ENCODE assay signal across 9 cellular contexts in genomic region chr22:31977141-31977781, GRCh38. TPM values are rescaled to one million over a fixed set of nuclear protein-coding genes. Genes with fewer than 3 reads are reported as not detected.
DNase-seq lines count a peak whose midpoint lies in the region; ATAC-seq and TF ChIP-seq lines count a peak whose summit lies in the region.
"Had no signal": no experiment of that assay in that cellular context is flagged by ENCODE, and none has a peak within 500 bp of the region (broad histone marks: within the 10 kb centered on the region; RNA-seq: fewer than 3 reads in every experiment).

No MANE protein-coding gene starts in this region.

- H3K9me3 ChIP-seq in Caco-2, result no peaks in the 10 kb centered on the region
- H3K9me3 ChIP-seq in endodermal cell (ENCODE audit: control insufficient read depth, low read length), result no peaks in the 10 kb centered on the region

- 24 to 30% methylated on average over 2 to 9 of the region's 9 CpGs for WGBS in endodermal cell (ENCODE audit: insufficient coverage in 1 of 2, insufficient read length in 1 of 2), 2 experiments

- H3K27me3 ChIP-seq in Caco-2 (replicated peaks; ENCODE audit: control insufficient read depth, insufficient read depth, low read length), result no peaks in the 10 kb centered on the region
- H3K27me3 ChIP-seq in HL-60 (ENCODE audit: insufficient read depth, poor library complexity, severe bottlenecking), result no peaks in the 10 kb centered on the region
- H3K27me3 ChIP-seq in endodermal cell (ENCODE audit: control insufficient read depth, insufficient read depth, low read length, poor library complexity, severe bottlenecking), result no peaks in the 10 kb centered on the region

- intact Hi-C loops in Caco-2 (cut with micrococcal nuclease; ENCODE audit: unreplicated experiment), result loop anchor here (1.0 kb wide), 3 partner anchors 104 to 289 kb away; no protein-coding TSS in a partner anchor

- no peaks in the 10 kb centered on the region for H3K4me1 ChIP-seq in Caco-2
- no peaks in the 10 kb centered on the region for H3K4me1 ChIP-seq in endodermal cell (ENCODE audit: control insufficient read depth, insufficient read depth, low read length)

- H3K27me3 Mint-ChIP-seq in Caco-2 (ENCODE audit: insufficient read depth, unreplicated experiment), result no peaks in the 10 kb centered on the region
- no peaks in the 10 kb centered on the region for H3K27me3 Mint-ChIP-seq in endodermal cell (ENCODE audit: insufficient read depth)

- no peak for ATAC-seq in HG03175 (IDR thresholded peaks at IDR 0.05; ENCODE audit: unreplicated experiment)

- no TSS peak for BruUV-seq in Caco-2 (replicated peaks; lab: Mats Ljungman, UMichigan)

- no peak overlapping the region for H3K27ac Mint-ChIP-seq in Caco-2 (ENCODE audit: unreplicated experiment)
- H3K27ac Mint-ChIP-seq in endodermal cell, result no peak overlapping the region

- H3K4me1 Mint-ChIP-seq in Caco-2 (ENCODE audit: low read depth, unreplicated experiment) (no peaks in the 10 kb centered on the region), endodermal cell (no peaks in the 10 kb centered on the region)

- POLR2A ChIA-PET in Caco-2 (lab: Charles Lee), result no interaction called here

- DNase-seq in Caco-2 (peak; percentile 84 to 85), HL-60 (ENCODE audit: low read depth in 1 of 2, low spot score in 1 of 2) (peak; percentile 26 to 76), NCI-H82 (lab: John Stamatoyannopoulos, UW) (peak; percentile 82), endodermal cell (peak; percentile 97), myocyte (ENCODE audit: low read depth) (peak; percentile 70)
- peak; percentile 42 to 64 for DNase-seq in activated CD8-positive, alpha-beta memory T cell treated with anti-CD3 and anti-CD28 coated beads for 1 hour (ENCODE audit: extremely low read depth in 1 of 2, low read depth in 1 of 2)
- peak; percentile 58 to 62 for DNase-seq in stimulated activated CD8-positive, alpha-beta memory T cell treated with anti-CD3 and anti-CD28 coated beads, Interleukin-7, amount 100 ng/mL, for 4 hours (ENCODE audit: low read depth in 2 of 2)

- H3K9me3 Mint-ChIP-seq in Caco-2 (ENCODE audit: unreplicated experiment) (peaks cover 9% of the 10 kb centered on the region), endodermal cell (no peaks in the 10 kb centered on the region)

- no peak overlapping the region for H3K4me3 Mint-ChIP-seq in Caco-2 (ENCODE audit: unreplicated experiment)
- H3K4me3 Mint-ChIP-seq in endodermal cell, result no peak overlapping the region

- CTCF ChIA-PET in Caco-2 (lab: Charles Lee), result interaction anchor here (0.5 to 1.4 kb wide), 12 partner anchors 11 to 228 kb away, joined by 3 to 7 read pairs (median 6); partner anchors contain the start of gene RFPL2

- H3K36me3 Mint-ChIP-seq in Caco-2 (ENCODE audit: insufficient read depth, unreplicated experiment) (no peaks in the 10 kb centered on the region), endodermal cell (ENCODE audit: low read depth) (no peaks in the 10 kb centered on the region)

- no peak overlapping the region for H3K9ac ChIP-seq in endodermal cell (ENCODE audit: extremely low read depth, low read length, poor library complexity, severe bottlenecking)

- TF ChIP-seq CTCF in Caco-2 (IDR thresholded peaks at IDR 0.05; ENCODE audit: insufficient read depth in 1 of 2, low read depth in 1 of 2, low read length in 1 of 2, severe bottlenecking in 1 of 2, unreplicated experiment in 1 of 2) (peak; percentile 60 to 88), HL-60 (IDR thresholded peaks at IDR 0.05; ENCODE audit: insufficient read depth, low read length) (peak; percentile 65), endodermal cell (conservative IDR thresholded peaks at IDR 0.05) (peak; percentile 93)

- H3K4me3 ChIP-seq in Caco-2 (ENCODE audit: low read depth, low read length), result no peak overlapping the region
- H3K4me3 ChIP-seq in HL-60 (replicated peaks; ENCODE audit: insufficient read depth, low read length), result no peak overlapping the region
- no peak overlapping the region for H3K4me3 ChIP-seq in endodermal cell (ENCODE audit: low read length)
- H3K4me3 ChIP-seq: SK-N-MC had no signal

- H3K27ac ChIP-seq in HL-60 (replicated peaks), result no peak overlapping the region
- no peak overlapping the region for H3K27ac ChIP-seq in endodermal cell (ENCODE audit: low read depth, low read length)
- H3K27ac ChIP-seq: SK-N-MC had no signal

- H3K36me3 ChIP-seq in Caco-2 (ENCODE audit: control insufficient read depth, insufficient read depth, low read length) (no peaks in the 10 kb centered on the region), endodermal cell (ENCODE audit: control insufficient read depth, insufficient read depth, low read length) (no peaks in the 10 kb centered on the region)

RNA-seq across cellular contexts. Expression of gene YWHAH, which starts 32.9 kb away (rescaled TPM):
- 128 and 135 TPM in 2 replicates for total RNA-seq in Caco-2 (2022)
- 100 to 1,000 TPM; 162 to 193 TPM for total RNA-seq in endodermal cell
- polyA plus RNA-seq in endodermal cell (2013, experiment 1 of 2), result 178 TPM
- polyA plus RNA-seq in endodermal cell (2013, experiment 2 of 2), result 174 TPM
- total RNA-seq in myocyte, result 56.4 and 66.1 TPM in 2 replicates
- 136 TPM for polyA plus RNA-seq in myocyte (2012)
